In the genomic region with DNA sequence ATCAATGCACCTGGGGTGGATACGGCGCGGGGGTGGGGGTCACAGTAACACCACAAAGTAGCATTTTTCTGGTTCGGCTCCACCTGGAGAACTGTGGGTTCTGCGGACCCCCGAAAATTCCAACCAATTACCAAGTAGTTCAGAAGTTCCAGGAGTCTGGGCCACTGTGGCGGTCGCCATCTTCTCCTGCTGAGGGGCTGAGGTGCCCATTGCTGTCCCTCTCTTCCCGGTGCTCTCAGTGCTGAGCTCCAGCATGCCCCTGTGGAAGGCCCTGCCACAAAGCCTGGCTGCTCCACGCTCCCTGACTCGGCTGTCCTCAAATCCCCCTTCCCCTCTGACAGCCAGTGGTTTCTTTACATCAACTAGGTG, we compare ENCODE assay signal across 8 cellular contexts.
DNase-seq lines count a peak whose midpoint lies in the region; ATAC-seq and TF ChIP-seq lines count a peak whose summit lies in the region.

No MANE protein-coding gene starts in this region.

- H3K9me3 ChIP-seq in right atrium auricular region (peaks cover 0 to 8% of the 10 kb centered on the region in 2 donors), mucosa of rectum (ENCODE audit: control insufficient read depth in 2 of 2, low read length in 2 of 2) (peaks cover 0 to 3% of the 10 kb centered on the region in 2 donors), upper lobe of right lung (no peaks in the 10 kb centered on the region)

- peaks cover 2% of the 10 kb centered on the region for H3K36me3 Mint-ChIP-seq in activated naive CD8-positive, alpha-beta T cell treated with anti-CD3 and anti-CD28 coated beads, Interleukin-2, amount 50 U/mL, for 24 hours (ENCODE audit: low read depth)

- DNase-seq in right atrium auricular region (ENCODE audit: low spot score) (no peak), left ventricle myocardium superior (no peak), upper lobe of right lung (no peak), NCI-H510A treated with DMSO at 0.1 percent for 48 hours (lab: John Stamatoyannopoulos, UW) (no peak), NCI-H526 treated with DMSO at 0.1 percent for 48 hours (lab: John Stamatoyannopoulos, UW) (no peak)
- DNase-seq in activated naive CD8-positive, alpha-beta T cell treated with anti-CD3 and anti-CD28 coated beads, Interleukin-2, amount 50 U/mL, for 24 hours = no peak

- H3K36me3 ChIP-seq in right atrium auricular region (no peaks in the 10 kb centered on the region), mucosa of rectum (ENCODE audit: control insufficient read depth in 2 of 2, insufficient read depth in 2 of 2, low read length in 2 of 2) (no peaks in the 10 kb centered on the region), upper lobe of right lung (no peaks in the 10 kb centered on the region)

- peak overlapping the region; percentile 77 to 87 for H3K27ac ChIP-seq in right atrium auricular region
- H3K27ac ChIP-seq in mucosa of rectum (ENCODE audit: low read depth in 2 of 2, low read length in 2 of 2) = peak overlapping the region in 1 of 2 donors; percentile 12
- H3K27ac ChIP-seq in upper lobe of right lung = peak overlapping the region; percentile 1

- peaks cover 29% of the 10 kb centered on the region for H3K27me3 Mint-ChIP-seq in activated naive CD8-positive, alpha-beta T cell treated with anti-CD3 and anti-CD28 coated beads, Interleukin-2, amount 50 U/mL, for 24 hours

- H3K9me3 Mint-ChIP-seq in activated naive CD8-positive, alpha-beta T cell treated with anti-CD3 and anti-CD28 coated beads, Interleukin-2, amount 50 U/mL, for 24 hours = no peaks in the 10 kb centered on the region

- H3K4me3 Mint-ChIP-seq in activated naive CD8-positive, alpha-beta T cell treated with anti-CD3 and anti-CD28 coated beads, Interleukin-2, amount 50 U/mL, for 24 hours = peak overlapping the region; percentile 70

- peaks cover 0 to 50% of the 10 kb centered on the region in 2 donors for H3K4me1 ChIP-seq in right atrium auricular region
- peaks cover 35 to 54% of the 10 kb centered on the region in 2 donors for H3K4me1 ChIP-seq in mucosa of rectum (ENCODE audit: control insufficient read depth in 2 of 2, insufficient read depth in 2 of 2, low read length in 2 of 2)
- peaks cover 33% of the 10 kb centered on the region for H3K4me1 ChIP-seq in upper lobe of right lung

- H3K4me3 ChIP-seq in right atrium auricular region (no peak overlapping the region), mucosa of rectum (ENCODE audit: low read length in 2 of 2) (peak overlapping the region; percentile 69 to 81), upper lobe of right lung (no peak overlapping the region)

- no peak for TF ChIP-seq CTCF in right atrium auricular region (IDR thresholded peaks at IDR 0.05)
- TF ChIP-seq CTCF in upper lobe of right lung (IDR thresholded peaks at IDR 0.05) = no peak

- intact Hi-C loops in left ventricle myocardium superior (cut with micrococcal nuclease) (loop anchor here (5.0 kb wide), 1 partner anchor 280 kb away; no protein-coding TSS in a partner anchor), upper lobe of right lung (cut with DNase I) (loop anchor here (10.0 kb wide), 1 partner anchor 293 kb away; the partner anchor contains the start of gene ANTXR1)

- H3K9ac ChIP-seq in mucosa of rectum (ENCODE audit: low read depth in 1 of 2, low read length in 2 of 2) = peak overlapping the region; percentile 34 to 78

- ATAC-seq in left ventricle myocardium superior (no peak), upper lobe of right lung (no peak), HG02798 (IDR thresholded peaks at IDR 0.05; ENCODE audit: poor library complexity, unreplicated experiment) (no peak)
- no peak for ATAC-seq in activated naive CD8-positive, alpha-beta T cell treated with anti-CD3 and anti-CD28 coated beads, Interleukin-2, amount 50 U/mL, for 24 hours

- H3K27me3 ChIP-seq in right atrium auricular region = no peaks in the 10 kb centered on the region
- no peaks in the 10 kb centered on the region for H3K27me3 ChIP-seq in mucosa of rectum (ENCODE audit: control insufficient read depth in 2 of 2, insufficient read depth in 2 of 2, low read length in 2 of 2)
- no peaks in the 10 kb centered on the region for H3K27me3 ChIP-seq in upper lobe of right lung

- H3K4me1 Mint-ChIP-seq in activated naive CD8-positive, alpha-beta T cell treated with anti-CD3 and anti-CD28 coated beads, Interleukin-2, amount 50 U/mL, for 24 hours = peaks cover 14% of the 10 kb centered on the region

- no peak overlapping the region for H3K27ac Mint-ChIP-seq in activated naive CD8-positive, alpha-beta T cell treated with anti-CD3 and anti-CD28 coated beads, Interleukin-2, amount 50 U/mL, for 24 hours

Comparison
In these comparisons a context has a peak if more than half of its experiments do, and no peak if none do; other contexts are left out.
1. H3K4me3 ChIP-seq: peak in mucosa of rectum (2 of 2); none in right atrium auricular region (0 of 2) and upper lobe of right lung (single experiment).